In genomic region chr12:131422744-131423143, GRCh38 we compare ENCODE assay signal across 1 cellular context.
TF ChIP-seq lines count a peak whose summit lies in the region.

No MANE protein-coding gene starts in this region.

TF ChIP-seq in WTC11, 78 proteins besides CTCF, POLR2A, EP300 and RAD21 (continued from another document):
- TF ChIP-seq PREB (CRISPR knock-in tag; IDR thresholded peaks at IDR 0.05; ENCODE audit: borderline replicate concordance): no peak
- no peak for TF ChIP-seq ATF3 (CRISPR knock-in tag; conservative IDR thresholded peaks at IDR 0.05)
- no peak for TF ChIP-seq IRF1 (CRISPR knock-in tag; IDR thresholded peaks at IDR 0.05)
- TF ChIP-seq ZNF121 (CRISPR knock-in tag; IDR thresholded peaks at IDR 0.05): no peak
